In genomic region chr19:53355739-53356138, GRCh38 we compare ENCODE assay signal across 36 cellular contexts.
"Had no signal": no experiment of that assay in that cellular context is flagged by ENCODE, and none has a peak within 500 bp of the region (broad histone marks: within the 10 kb centered on the region; RNA-seq: fewer than 3 reads in every experiment).

No MANE protein-coding gene starts in this region.

- H3K27ac Mint-ChIP-seq: activated B cell treated with CpG ODN at 0.5 μM for 24 hours; activated CD4-positive, alpha-beta memory T cell treated with anti-CD3 and anti-CD28 coated beads for 36 hours; activated CD4-positive, alpha-beta T cell treated with anti-CD3 and anti-CD28 coated beads, Interleukin-2, amount 10 ng/mL, durations not matched to agents 24 days and 14 days; activated CD8-positive, alpha-beta T cell treated with anti-CD3 and anti-CD28 coated beads for 36 hours; activated naive CD4-positive, alpha-beta T cell treated with anti-CD3 and anti-CD28 coated beads for 36 hours; activated naive CD4-positive, alpha-beta T cell treated with anti-CD3 and anti-CD28 coated beads, Interleukin-2, amount 50 U/mL, for 72 hours; activated naive CD8-positive, alpha-beta T cell treated with anti-CD3 and anti-CD28 coated beads for 36 hours; activated T-cell treated with anti-CD3 and anti-CD28 coated beads, Interleukin-2, amount 50 U/mL, for 72 hours; activated T-helper 1 cell treated with anti-CD3 and anti-CD28 coated beads, Interleukin-12 subunit alpha, Interleukin-12 subunit beta, Interleukin-2, Interleukin-4 antibody, amounts not matched to agents 30 ng/mL and 10 ng/mL and 1 ng/mL, durations not matched to agents 14 hours and 24 hours and 36 hours; activated T-helper 17 cell treated with anti-CD3 and anti-CD28 coated beads, Interleukin-2, amount 50 U/mL, for 72 hours; T-helper 1 cell treated with Interleukin-12 subunit alpha and Interleukin-12 subunit beta and Interleukin-4 antibody, amounts not matched to agents 30 μg/mL and 1 μg/mL, for 36 hours; T-helper 2 cell treated with Interferon-gamma antibody and Interleukin-4, amounts not matched to agents 5 μg/mL and 100 μg/mL, for 36 hours had no signal

- H3K4me3 ChIP-seq: body of pancreas, breast epithelium had no signal

- H3K4me1 Mint-ChIP-seq: activated B cell treated with CpG ODN at 0.5 μM for 24 hours; activated CD4-positive, alpha-beta T cell treated with anti-CD3 and anti-CD28 coated beads, Interleukin-2, amount 10 ng/mL, durations not matched to agents 24 days and 14 days; activated T-helper 17 cell treated with anti-CD3 and anti-CD28 coated beads, Interleukin-2, amount 50 U/mL, for 72 hours had no signal

- H3K27me3 ChIP-seq: ascending aorta, body of pancreas, brain microvascular endothelial cell, breast epithelium had no signal

- H3K4me3 Mint-ChIP-seq: activated B cell treated with CpG ODN at 0.5 μM for 24 hours; activated CD4-positive, alpha-beta memory T cell treated with anti-CD3 and anti-CD28 coated beads for 36 hours; activated CD4-positive, alpha-beta T cell treated with anti-CD3 and anti-CD28 coated beads, Interleukin-2, amount 10 ng/mL, durations not matched to agents 24 days and 14 days; activated CD8-positive, alpha-beta T cell treated with anti-CD3 and anti-CD28 coated beads for 36 hours; activated naive CD4-positive, alpha-beta T cell treated with anti-CD3 and anti-CD28 coated beads for 36 hours; activated naive CD8-positive, alpha-beta T cell treated with anti-CD3 and anti-CD28 coated beads for 36 hours; activated T-cell treated with anti-CD3 and anti-CD28 coated beads, Interleukin-2, amount 50 U/mL, for 4 hours; activated T-cell treated with anti-CD3 and anti-CD28 coated beads, Interleukin-2, amount 50 U/mL, for 72 hours; activated T-helper 1 cell treated with anti-CD3 and anti-CD28 coated beads, Interleukin-12 subunit alpha, Interleukin-12 subunit beta, Interleukin-2, Interleukin-4 antibody, amounts not matched to agents 30 ng/mL and 10 ng/mL and 1 ng/mL, durations not matched to agents 14 hours and 24 hours and 36 hours; activated T-helper 17 cell treated with anti-CD3 and anti-CD28 coated beads, Interleukin-2, amount 50 U/mL, for 72 hours; T-helper 1 cell treated with Interleukin-12 subunit alpha and Interleukin-12 subunit beta and Interleukin-4 antibody, amounts not matched to agents 30 μg/mL and 1 μg/mL, for 36 hours; T-helper 2 cell treated with Interferon-gamma antibody and Interleukin-4, amounts not matched to agents 5 μg/mL and 100 μg/mL, for 36 hours had no signal

- DNase-seq: activated B cell treated with CpG ODN at 0.5 μM for 24 hours; activated CD4-positive, alpha-beta memory T cell treated with anti-CD3 and anti-CD28 coated beads for 36 hours; activated CD4-positive, alpha-beta T cell treated with anti-CD3 and anti-CD28 coated beads for 4 hours; activated CD4-positive, alpha-beta T cell treated with anti-CD3 and anti-CD28 coated beads, Interleukin-2, amount 10 ng/mL, durations not matched to agents 24 days and 14 days; activated CD4-positive, alpha-beta T cell treated with anti-CD3 and anti-CD28 coated beads, Interleukin-2, amount 50 U/mL, for 1 hour; activated CD4-positive, alpha-beta T cell treated with anti-CD3 and anti-CD28 coated beads, Interleukin-2, amount 50 U/mL, for 4 hours; activated CD4-positive, CD25-positive, alpha-beta regulatory T cell treated with anti-CD3 and anti-CD28 coated beads, Interleukin-2, amount 50 U/mL, for 72 hours; activated CD8-positive, alpha-beta memory T cell treated with anti-CD3 and anti-CD28 coated beads, Interleukin-2, amount 50 U/mL, for 4 hours; activated CD8-positive, alpha-beta T cell treated with anti-CD3 and anti-CD28 coated beads for 36 hours; activated effector memory CD4-positive, alpha-beta T cell treated with anti-CD3 and anti-CD28 coated beads, Interleukin-2, amount 50 U/mL, for 16 hours; activated gamma-delta T cell treated with Interleukin-2 at 50 U/mL for 16 hours; activated naive CD4-positive, alpha-beta T cell; activated naive CD4-positive, alpha-beta T cell treated with anti-CD3 and anti-CD28 coated beads for 36 hours; activated naive CD4-positive, alpha-beta T cell treated with anti-CD3 and anti-CD28 coated beads, Interleukin-2, amount 50 U/mL, for 16 hours; activated naive CD8-positive, alpha-beta T cell treated with anti-CD3 and anti-CD28 coated beads for 36 hours; activated T-cell treated with anti-CD3 and anti-CD28 coated beads for 4 hours; activated T-cell treated with anti-CD3 and anti-CD28 coated beads, Interleukin-2, amount 50 U/mL, for 1 hour; activated T-cell treated with anti-CD3 and anti-CD28 coated beads, Interleukin-2, amount 50 U/mL, for 4 hours; activated T-cell treated with anti-CD3 and anti-CD28 coated beads, Interleukin-2, amount 50 U/mL, for 72 hours; amygdala; anterior cingulate cortex; body of pancreas; brain microvascular endothelial cell; central memory CD4-positive, alpha-beta T cell; T-helper 1 cell; T-helper 2 cell; T-helper 9 cell had no signal

- ATAC-seq: activated CD8-positive, alpha-beta T cell treated with anti-CD3 and anti-CD28 coated beads for 36 hours; activated naive CD4-positive, alpha-beta T cell treated with anti-CD3 and anti-CD28 coated beads, Interleukin-2, amount 50 U/mL, for 72 hours; activated T-cell treated with anti-CD3 and anti-CD28 coated beads, Interleukin-2, amount 50 U/mL, for 4 hours; activated T-cell treated with anti-CD3 and anti-CD28 coated beads, Interleukin-2, amount 50 U/mL, for 72 hours; activated T-helper 17 cell treated with anti-CD3 and anti-CD28 coated beads, Interleukin-2, amount 50 U/mL, for 72 hours; body of pancreas had no signal

- H3K27me3 Mint-ChIP-seq: activated B cell treated with CpG ODN at 0.5 μM for 24 hours; activated CD4-positive, alpha-beta memory T cell treated with anti-CD3 and anti-CD28 coated beads for 36 hours; activated CD4-positive, alpha-beta T cell treated with anti-CD3 and anti-CD28 coated beads, Interleukin-2, amount 10 ng/mL, durations not matched to agents 24 days and 14 days; activated CD8-positive, alpha-beta T cell treated with anti-CD3 and anti-CD28 coated beads for 36 hours; activated naive CD8-positive, alpha-beta T cell treated with anti-CD3 and anti-CD28 coated beads for 36 hours; activated T-helper 17 cell treated with anti-CD3 and anti-CD28 coated beads, Interleukin-2, amount 50 U/mL, for 72 hours had no signal

- H3K27ac ChIP-seq: ascending aorta, body of pancreas, brain microvascular endothelial cell, breast epithelium, VCaP had no signal

- FAIRE-seq: TTC549 had no signal

- H3K4me1 ChIP-seq: ascending aorta, body of pancreas, breast epithelium had no signal
